Comparison of ENCODE assay signal across 3 cellular contexts in the genomic region with DNA sequence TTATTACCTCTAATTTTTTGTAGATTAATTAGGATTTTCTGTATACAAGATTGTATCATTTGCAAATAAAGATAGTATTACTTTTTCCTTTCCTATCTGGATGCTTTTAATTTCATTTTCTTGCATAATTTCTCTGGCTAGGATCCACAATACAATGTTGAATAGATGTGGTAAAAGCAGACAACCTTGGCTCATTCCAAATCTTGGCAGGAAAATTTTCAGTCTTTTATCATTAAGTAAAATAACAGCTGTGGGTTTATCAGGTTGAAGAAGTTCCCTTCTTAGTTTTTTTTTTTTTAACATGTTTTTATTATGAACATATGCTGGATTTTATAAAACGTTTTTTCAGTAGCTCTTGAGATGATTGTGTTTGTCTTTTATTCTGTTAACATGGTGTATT.
"Had no signal": no experiment of that assay in that cellular context is flagged by ENCODE, and none has a peak within 500 bp of the region (broad histone marks: within the 10 kb centered on the region; RNA-seq: fewer than 3 reads in every experiment).

No MANE protein-coding gene starts in this region.

- ATAC-seq: GM12878 had no signal

- DNase-seq: GDM1, GF-D8 had no signal

- H3K4me3 ChIP-seq: GM12878 had no signal
